1 cellular context compared by ENCODE assay signal in genomic region chr16:54287758-54288591, GRCh38.
TF ChIP-seq lines count a peak whose summit lies in the region.

No MANE protein-coding gene starts in this region.

TF ChIP-seq in GM23338, 12 proteins besides CTCF, POLR2A, EP300 and RAD21 (continued from another document):
- TF ChIP-seq ZNF462 (CRISPR knock-in tag; IDR thresholded peaks at IDR 0.05) (no peak), REST (IDR thresholded peaks at IDR 0.05; ENCODE audit: unreplicated experiment) (no peak)
